In the genomic region with DNA sequence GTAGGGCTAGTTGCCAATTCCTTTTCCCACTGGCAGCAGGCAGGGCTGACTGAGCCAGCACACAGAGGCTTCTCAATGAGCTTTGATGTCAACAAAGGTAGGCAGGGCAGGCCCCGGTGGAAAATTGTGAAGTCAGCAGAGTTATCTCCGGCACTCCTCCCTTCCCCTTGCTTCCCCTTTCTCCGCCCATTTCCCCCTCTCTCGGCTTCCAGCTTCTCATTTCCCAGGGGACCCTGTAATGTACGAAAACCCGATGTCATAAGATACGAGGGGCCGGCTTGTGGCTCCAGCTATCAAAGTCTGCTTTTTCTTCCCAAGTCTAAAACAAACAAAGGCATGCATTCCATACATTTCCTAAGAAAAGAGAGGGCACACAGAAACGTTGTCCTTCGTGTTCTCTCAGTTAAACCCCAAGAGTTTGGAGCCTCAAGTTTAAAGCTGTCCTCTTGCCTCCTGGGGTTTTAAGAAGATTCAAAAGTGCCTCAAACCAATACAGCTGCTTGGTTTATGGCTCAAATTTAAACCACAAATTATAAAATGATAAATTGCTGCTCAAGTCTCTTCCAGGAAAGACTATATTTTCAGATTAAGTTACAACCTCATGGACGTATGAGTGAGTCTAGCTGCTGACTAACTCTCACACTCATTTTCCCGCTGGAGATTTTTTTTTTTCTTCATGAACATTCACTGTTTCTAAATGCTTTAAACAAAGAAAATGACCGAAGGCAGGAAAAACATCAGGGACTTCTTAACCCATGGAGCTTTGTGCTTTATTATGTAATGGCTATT, we compare ENCODE assay signal across 9 cellular contexts. TPM values are rescaled to one million over a fixed set of nuclear protein-coding genes. Genes with fewer than 3 reads are reported as not detected.
DNase-seq lines count a peak whose midpoint lies in the region; ATAC-seq, FAIRE-seq and TF ChIP-seq lines count a peak whose summit lies in the region.
"Had no signal": no experiment of that assay in that cellular context is flagged by ENCODE, and none has a peak within 500 bp of the region (broad histone marks: within the 10 kb centered on the region; RNA-seq: fewer than 3 reads in every experiment).

No MANE protein-coding gene starts in this region.

- ATAC-seq in pancreas: peak; percentile 70 to 92 (median 90)
- ATAC-seq in HG03135 (IDR thresholded peaks at IDR 0.05; ENCODE audit: unreplicated experiment): no peak

- DNase-seq in A172 (ENCODE audit: low spot score) (peak; percentile 67), GOT3 (lab: John Stamatoyannopoulos, UW) (peak; percentile 47), NCI-H526 treated with DMSO at 0.1 percent for 48 hours (lab: John Stamatoyannopoulos, UW) (peak; percentile 21), glutamatergic neuron (no peak), pancreas (peak; percentile 24 to 69 (median 56)), KG1 (lab: John Stamatoyannopoulos, UW) (no peak)
- DNase-seq in activated naive CD4-positive, alpha-beta T cell treated with anti-CD3 and anti-CD28 coated beads, Interleukin-2, amount 10 ng/mL, durations not matched to agents 7 days and 5 days: peak; percentile 45

- H3K27me3 ChIP-seq in pancreas: no peaks in the 10 kb centered on the region

- CTCF ChIA-PET in activated naive CD4-positive, alpha-beta T cell treated with anti-CD3 and anti-CD28 coated beads, Interleukin-2, amount 10 ng/mL, durations not matched to agents 7 days and 5 days (lab: Charles Lee): interaction anchor here (0.7 to 3.6 kb wide), 11 partner anchors 24 to 186 kb away, joined by 3 to 11 read pairs (median 3); no protein-coding TSS in a partner anchor

- no peaks in the 10 kb centered on the region for H3K36me3 ChIP-seq in pancreas

- H3K27me3 Mint-ChIP-seq in activated naive CD4-positive, alpha-beta T cell treated with anti-CD3 and anti-CD28 coated beads, Interleukin-2, amount 10 ng/mL, durations not matched to agents 7 days and 5 days: no peaks in the 10 kb centered on the region
- H3K27me3 Mint-ChIP-seq in glutamatergic neuron (ENCODE audit: unreplicated experiment): no peaks in the 10 kb centered on the region

- TF ChIP-seq CTCF in glutamatergic neuron (IDR thresholded peaks at IDR 0.05; ENCODE audit: partially characterized antibody, unreplicated experiment) (no peak), pancreas (IDR thresholded peaks at IDR 0.05) (no peak)

- peaks cover 7% of the 10 kb centered on the region for H3K36me3 Mint-ChIP-seq in activated naive CD4-positive, alpha-beta T cell treated with anti-CD3 and anti-CD28 coated beads, Interleukin-2, amount 10 ng/mL, durations not matched to agents 7 days and 5 days
- no peaks in the 10 kb centered on the region for H3K36me3 Mint-ChIP-seq in glutamatergic neuron (ENCODE audit: unreplicated experiment)

- peak overlapping the region in 1 of 4 donors; percentile 20 for H3K4me3 ChIP-seq in pancreas

- no peaks in the 10 kb centered on the region for H3K9me3 Mint-ChIP-seq in activated naive CD4-positive, alpha-beta T cell treated with anti-CD3 and anti-CD28 coated beads, Interleukin-2, amount 10 ng/mL, durations not matched to agents 7 days and 5 days
- no peaks in the 10 kb centered on the region for H3K9me3 Mint-ChIP-seq in glutamatergic neuron (ENCODE audit: unreplicated experiment)

- peak overlapping the region; percentile 53 for H3K27ac Mint-ChIP-seq in activated naive CD4-positive, alpha-beta T cell treated with anti-CD3 and anti-CD28 coated beads, Interleukin-2, amount 10 ng/mL, durations not matched to agents 7 days and 5 days
- H3K27ac Mint-ChIP-seq in glutamatergic neuron (ENCODE audit: unreplicated experiment): peak overlapping the region; percentile 55

- no peaks in the 10 kb centered on the region for H3K9me3 ChIP-seq in pancreas

- WGBS in pancreas, 2 donors: 8 to 9% methylated on average over 13 of the region's 13 CpGs

- peaks cover 61% of the 10 kb centered on the region for H3K4me1 Mint-ChIP-seq in activated naive CD4-positive, alpha-beta T cell treated with anti-CD3 and anti-CD28 coated beads, Interleukin-2, amount 10 ng/mL, durations not matched to agents 7 days and 5 days
- H3K4me1 Mint-ChIP-seq in glutamatergic neuron (ENCODE audit: low read depth, unreplicated experiment): peaks cover 17% of the 10 kb centered on the region

- H3K4me1 ChIP-seq in pancreas: peaks cover 10 to 20% (median 11%) of the 10 kb centered on the region in 3 donors

- intact Hi-C loops in pancreas (cut with DNase I): no loop called here

- no peak overlapping the region for H3K4me3 Mint-ChIP-seq in activated naive CD4-positive, alpha-beta T cell treated with anti-CD3 and anti-CD28 coated beads, Interleukin-2, amount 10 ng/mL, durations not matched to agents 7 days and 5 days
- peak overlapping the region; percentile 80 for H3K4me3 Mint-ChIP-seq in glutamatergic neuron (ENCODE audit: unreplicated experiment)

- no peak for FAIRE-seq in pancreas (lab: Jason Lieb, UNC)
- FAIRE-seq: GM18507 had no signal

- peak overlapping the region in 2 of 4 donors; percentile 36 to 72 for H3K27ac ChIP-seq in pancreas

RNA-seq across cellular contexts. Expression of gene EML4, which starts 27.3 kb away (rescaled TPM):
- 32.1 and 42.6 TPM in 2 replicates for total RNA-seq in A172 (2014; rRNA removed; shearing (Covaris generic))
- 50.8 TPM for total RNA-seq in glutamatergic neuron (ENCODE audit: unreplicated experiment)
- 10 to 100 TPM; 29.9 to 44.0 (median 36.0) TPM for total RNA-seq in pancreas
- 10 to 100 TPM; 12.5 to 21.3 TPM for polyA plus RNA-seq in pancreas

Comparison
In these comparisons a context has a peak if more than half of its experiments do, and no peak if none do; other contexts are left out.
1. DNase-seq: peak in A172 (single experiment), GOT3 (single experiment), NCI-H526 treated with DMSO at 0.1 percent for 48 hours (single experiment), activated naive CD4-positive, alpha-beta T cell treated with anti-CD3 and anti-CD28 coated beads, Interleukin-2, amount 10 ng/mL, durations not matched to agents 7 days and 5 days (single experiment) and pancreas (6 of 6); none in glutamatergic neuron (single experiment) and KG1 (single experiment).